Comparison of ENCODE assay signal across 9 cellular contexts in genomic region chr14:64717870-64718269, GRCh38. TPM values are rescaled to one million over a fixed set of nuclear protein-coding genes. Genes with fewer than 3 reads are reported as not detected.
A peak's percentile ranks its signal among the peaks of the same experiment; 100 is the strongest.
DNase-seq lines count a peak whose midpoint lies in the region; ATAC-seq lines count a peak whose summit lies in the region.
"Had no signal": no experiment of that assay in that cellular context is flagged by ENCODE, and none has a peak within 500 bp of the region (broad histone marks: within the 10 kb centered on the region; RNA-seq: fewer than 3 reads in every experiment).

No MANE protein-coding gene starts in this region.

- peaks cover 10% of the 10 kb centered on the region for H3K9me3 Mint-ChIP-seq in central memory CD8-positive, alpha-beta T cell

- H3K4me1 Mint-ChIP-seq in central memory CD8-positive, alpha-beta T cell, result peaks cover 83% of the 10 kb centered on the region

- peaks cover 5% of the 10 kb centered on the region for H3K36me3 Mint-ChIP-seq in central memory CD8-positive, alpha-beta T cell (ENCODE audit: insufficient read depth)

- peaks cover 8% of the 10 kb centered on the region for H3K27me3 Mint-ChIP-seq in central memory CD8-positive, alpha-beta T cell

- WGBS in thymus, result 89% methylated on average over 6 of the region's 6 CpGs

- H3K4me3 ChIP-seq in thymus (ENCODE audit: low read length), result no peak overlapping the region

- no peaks in the 10 kb centered on the region for H3K27me3 ChIP-seq in thymus (ENCODE audit: control insufficient read depth, insufficient read depth)

- peaks cover 1% of the 10 kb centered on the region for H3K9me3 ChIP-seq in thymus (ENCODE audit: control insufficient read depth)

- peak overlapping the region; percentile 19 for H3K4me3 Mint-ChIP-seq in central memory CD8-positive, alpha-beta T cell

- H3K4me1 ChIP-seq in thymus (ENCODE audit: control insufficient read depth, insufficient read depth, low read length), result no peaks in the 10 kb centered on the region

- peak overlapping the region; percentile 86 for H3K27ac Mint-ChIP-seq in central memory CD8-positive, alpha-beta T cell (ENCODE audit: low read depth)

- H3K36me3 ChIP-seq in thymus (ENCODE audit: control insufficient read depth, insufficient read depth), result no peaks in the 10 kb centered on the region

- ATAC-seq in central memory CD8-positive, alpha-beta T cell (replicated peaks; ENCODE audit: extremely low read depth, poor library complexity, severe bottlenecking), result no peak
- ATAC-seq in HG03039 (IDR thresholded peaks at IDR 0.05; ENCODE audit: unreplicated experiment) (no peak), GM18907 (IDR thresholded peaks at IDR 0.05; ENCODE audit: unreplicated experiment) (no peak)

- DNase-seq in NCI-H2196 (lab: John Stamatoyannopoulos, UW; ENCODE audit: unreplicated experiment) (peak; percentile 66), medulla oblongata (ENCODE audit: extremely low spot score) (peak; percentile 63), UCSD-AML1 (lab: John Stamatoyannopoulos, UW; ENCODE audit: unreplicated experiment) (no peak)
- no peak for DNase-seq in central memory CD8-positive, alpha-beta T cell (ENCODE audit: low spot score in 2 of 2)
- DNase-seq: activated CD8-positive, alpha-beta memory T cell treated with anti-CD3 and anti-CD28 coated beads for 24 hours; NCI-H345 had no signal

- peak overlapping the region; percentile 54 for H3K27ac ChIP-seq in thymus (ENCODE audit: low read depth)

RNA-seq across cellular contexts. Expression of gene PLEKHG3, which starts 13.6 kb away (rescaled TPM):
- polyA plus RNA-seq in thymus, result 8.5 TPM

Comparison
In these comparisons a context has a peak if more than half of its experiments do, and no peak if none do; other contexts are left out.
1. DNase-seq: peak in NCI-H2196 (single experiment) and medulla oblongata (single experiment); none in central memory CD8-positive, alpha-beta T cell (0 of 2) and UCSD-AML1 (single experiment).